Comparison of ENCODE assay signal across 1 cellular context in the genomic region with DNA sequence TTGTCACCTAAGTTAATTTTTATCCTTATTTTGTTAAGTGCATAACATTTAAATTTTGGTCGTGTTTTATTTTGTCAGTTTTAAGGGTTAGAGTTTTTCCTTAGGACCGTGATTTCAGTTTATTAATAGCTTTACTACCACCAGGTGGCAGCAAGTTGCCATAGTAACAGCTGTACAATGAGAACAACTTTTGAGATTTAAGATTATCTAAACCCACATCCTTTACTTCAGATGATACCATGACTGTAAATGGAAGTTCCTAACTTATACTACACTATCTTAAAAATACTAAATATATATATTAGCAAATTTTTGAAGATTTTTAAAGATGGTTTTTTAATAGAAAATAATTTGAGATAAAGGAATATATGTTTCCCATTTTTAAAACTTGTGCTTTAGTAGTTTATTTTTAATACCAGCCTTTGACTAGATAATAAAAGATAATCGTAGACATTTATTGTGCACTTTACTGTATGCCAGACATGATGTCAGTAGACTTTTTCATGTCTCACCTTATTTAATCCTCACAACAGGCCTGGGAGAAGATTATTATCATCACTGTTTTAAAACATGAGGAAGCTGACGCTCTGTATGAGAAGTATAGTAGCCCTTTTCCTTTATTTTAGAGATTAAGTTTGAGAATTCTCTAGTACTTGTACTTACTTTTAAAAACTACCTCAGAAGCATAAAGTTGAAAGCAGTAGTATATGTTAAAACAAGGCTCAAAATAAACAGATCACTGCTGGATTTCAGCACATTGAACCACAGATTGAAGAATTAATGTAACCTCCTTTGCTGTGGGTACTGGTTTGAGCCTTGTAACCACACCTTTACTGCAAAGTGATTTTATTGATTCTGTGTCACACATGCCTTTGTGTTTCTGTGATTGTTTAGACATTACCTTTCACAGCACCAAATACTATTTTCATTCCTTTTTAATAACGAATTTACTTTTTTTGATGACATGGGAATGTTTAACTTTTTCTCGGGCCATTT.
TF ChIP-seq lines count a peak whose summit lies in the region.

No MANE protein-coding gene starts in this region.

TF ChIP-seq in GM23338, 12 proteins besides CTCF, POLR2A, EP300 and RAD21 (continued from another document):
- TF ChIP-seq ZNF462 (CRISPR knock-in tag; IDR thresholded peaks at IDR 0.05) (no peak), EZH2phosphoT487 (IDR thresholded peaks at IDR 0.05; ENCODE audit: unreplicated experiment) (no peak), ZNF331 (CRISPR knock-in tag; IDR thresholded peaks at IDR 0.05; ENCODE audit: low read depth) (no peak), JUNB (IDR thresholded peaks at IDR 0.05; ENCODE audit: unreplicated experiment) (no peak), CREB1 (CRISPR knock-in tag; IDR thresholded peaks at IDR 0.05; ENCODE audit: low read depth) (no peak)
- TF ChIP-seq, protein P1, sequence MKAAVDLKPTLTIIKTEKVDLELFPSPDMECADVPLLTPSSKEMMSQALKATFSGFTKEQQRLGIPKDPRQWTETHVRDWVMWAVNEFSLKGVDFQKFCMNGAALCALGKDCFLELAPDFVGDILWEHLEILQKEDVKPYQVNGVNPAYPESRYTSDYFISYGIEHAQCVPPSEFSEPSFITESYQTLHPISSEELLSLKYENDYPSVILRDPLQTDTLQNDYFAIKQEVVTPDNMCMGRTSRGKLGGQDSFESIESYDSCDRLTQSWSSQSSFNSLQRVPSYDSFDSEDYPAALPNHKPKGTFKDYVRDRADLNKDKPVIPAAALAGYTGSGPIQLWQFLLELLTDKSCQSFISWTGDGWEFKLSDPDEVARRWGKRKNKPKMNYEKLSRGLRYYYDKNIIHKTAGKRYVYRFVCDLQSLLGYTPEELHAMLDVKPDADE (IDR thresholded peaks at IDR 0.05): no peak
